18 cellular contexts compared by ENCODE assay signal in genomic region chr10:110876788-110877187, GRCh38. TPM values are rescaled to one million over a fixed set of nuclear protein-coding genes. Genes with fewer than 3 reads are reported as not detected.
DNase-seq lines count a peak whose midpoint lies in the region; ATAC-seq, FAIRE-seq and TF ChIP-seq lines count a peak whose summit lies in the region.
"Had no signal": no experiment of that assay in that cellular context is flagged by ENCODE, and none has a peak within 500 bp of the region (broad histone marks: within the 10 kb centered on the region; RNA-seq: fewer than 3 reads in every experiment).

No MANE protein-coding gene starts in this region.

- H3K4me3 Mint-ChIP-seq in CD4-positive, alpha-beta memory T cell: peak overlapping the region in 4 of 8 donors; percentile 17 to 63 (median 34)
- H3K4me3 Mint-ChIP-seq in T-cell: peak overlapping the region in 1 of 3 donors; percentile 34
- H3K4me3 Mint-ChIP-seq: HFFc6 had no signal

- H3K27ac Mint-ChIP-seq in CD4-positive, alpha-beta memory T cell: peak overlapping the region in 4 of 7 donors; percentile 45 to 76 (median 70)
- peak overlapping the region; percentile 23 to 40 for H3K27ac Mint-ChIP-seq in T-cell
- H3K27ac Mint-ChIP-seq: HFFc6 had no signal

- no peak overlapping the region for H3K4me3 ChIP-seq in CD4-positive, alpha-beta memory T cell (ENCODE audit: low read length in 2 of 2)
- H3K4me3 ChIP-seq in small intestine (ENCODE audit: low read depth in 1 of 2, low read length in 2 of 2): no peak overlapping the region
- H3K4me3 ChIP-seq: MG63 had no signal

- no peaks in the 10 kb centered on the region for H3K27me3 Mint-ChIP-seq in CD4-positive, alpha-beta memory T cell
- no peaks in the 10 kb centered on the region for H3K27me3 Mint-ChIP-seq in T-cell

- intact Hi-C loops in CD4-positive, alpha-beta memory T cell (cut with micrococcal nuclease): no loop called here

- H3K4me1 ChIP-seq in CD4-positive, alpha-beta memory T cell (ENCODE audit: insufficient read depth, low read length): peaks cover 79% of the 10 kb centered on the region
- peaks cover 2 to 7% of the 10 kb centered on the region in 2 donors for H3K4me1 ChIP-seq in small intestine (ENCODE audit: control insufficient read depth in 2 of 2, insufficient read depth in 1 of 2, low read depth in 1 of 2, low read length in 1 of 2)
- H3K4me1 ChIP-seq: BE2C had no signal

- DNase-seq in CD4-positive, alpha-beta memory T cell: no peak
- DNase-seq in T-cell: no peak
- no peak for DNase-seq in small intestine
- no peak for DNase-seq in activated T-cell treated with anti-CD3 and anti-CD28 coated beads for 4 hours
- no peak for DNase-seq in HuH-7.5 (ENCODE audit: low spot score)
- DNase-seq in omental fat pad (ENCODE audit: low spot score): no peak
- DNase-seq: BE2C, DMS 273 treated with DMSO at 0.1 percent for 48 hours, EL, HFFc6, MG63, NCI-H1105, NCI-H1694 treated with DMSO at 0.1 percent for 48 hours, NCI-H2171, NCI-H446, SHP77 treated with DMSO at 0.1 percent for 48 hours had no signal

- H3K36me3 ChIP-seq in CD4-positive, alpha-beta memory T cell (ENCODE audit: insufficient read depth, low read length): peaks cover 16% of the 10 kb centered on the region
- peaks cover 3 to 4% of the 10 kb centered on the region in 2 donors for H3K36me3 ChIP-seq in small intestine (ENCODE audit: control insufficient read depth in 2 of 2, insufficient read depth in 2 of 2, low read length in 2 of 2)
- H3K36me3 ChIP-seq: BE2C had no signal

- no peaks in the 10 kb centered on the region for H3K9me3 ChIP-seq in CD4-positive, alpha-beta memory T cell (ENCODE audit: control insufficient read depth in 1 of 2, low read length in 2 of 2)
- no peaks in the 10 kb centered on the region for H3K9me3 ChIP-seq in small intestine (ENCODE audit: control insufficient read depth, low read depth)
- H3K9me3 ChIP-seq: BE2C, MG63 had no signal

- ATAC-seq in T-cell (replicated peaks in 1 of 4) (no peak), omental fat pad (ENCODE audit: low FRiP score) (no peak)

- TF ChIP-seq CTCF in omental fat pad (IDR thresholded peaks at IDR 0.05): no peak

- peaks cover 43 to 82% (median 60%) of the 10 kb centered on the region in 4 donors for H3K4me1 Mint-ChIP-seq in CD4-positive, alpha-beta memory T cell
- H3K4me1 Mint-ChIP-seq in T-cell: peaks cover 66 to 72% (median 67%) of the 10 kb centered on the region in 3 donors

- whole genome bisulfite sequencing in small intestine, 3 donors: 87 to 90% (median 87%) methylated on average over 1 of the region's 1 CpG

- no peaks in the 10 kb centered on the region for H3K27me3 ChIP-seq in CD4-positive, alpha-beta memory T cell (ENCODE audit: insufficient read depth, low read length)
- no peaks in the 10 kb centered on the region for H3K27me3 ChIP-seq in small intestine (ENCODE audit: control insufficient read depth in 2 of 2, insufficient read depth in 2 of 2, low read length in 2 of 2)
- H3K27me3 ChIP-seq: BE2C, MG63 had no signal

- FAIRE-seq in endometrium (lab: Jason Lieb, UNC): peak; percentile 21
- FAIRE-seq in small intestine (lab: Jason Lieb, UNC): peak; percentile 61
- FAIRE-seq: GM19239 had no signal

- peaks cover 0 to under 1% (median 0%) of the 10 kb centered on the region in 8 donors for H3K9me3 Mint-ChIP-seq in CD4-positive, alpha-beta memory T cell
- H3K9me3 Mint-ChIP-seq in T-cell: no peaks in the 10 kb centered on the region
- H3K9me3 Mint-ChIP-seq: HFFc6 had no signal

- H3K27ac ChIP-seq in CD4-positive, alpha-beta memory T cell (ENCODE audit: low read depth, low read length): no peak overlapping the region
- H3K27ac ChIP-seq in small intestine (ENCODE audit: low read depth in 1 of 2, low read length in 1 of 2): no peak overlapping the region

- CTCF ChIA-PET in CD4-positive, alpha-beta memory T cell (lab: Charles Lee; ENCODE audit: partially characterized antibody): interaction anchor here (0.8 to 6.2 kb wide), 9 partner anchors 10 to 131 kb away, joined by 3 to 31 read pairs (median 6); no protein-coding TSS in a partner anchor
- CTCF ChIA-PET in T-cell (lab: Charles Lee): interaction anchor here (0.6 to 2.0 kb wide), 9 partner anchors 9 to 74 kb away, joined by 3 to 12 read pairs (median 4); no protein-coding TSS in a partner anchor

- H3K36me3 Mint-ChIP-seq in CD4-positive, alpha-beta memory T cell: peaks cover 25 to 62% of the 10 kb centered on the region in 2 donors
- peaks cover 44% of the 10 kb centered on the region for H3K36me3 Mint-ChIP-seq in T-cell

- POLR2A ChIA-PET in CD4-positive, alpha-beta memory T cell (lab: Charles Lee; ENCODE audit: partially characterized antibody): interaction anchor here (0.9 to 5.9 kb wide), 13 partner anchors 9 to 306 kb away, joined by 3 to 69 read pairs (median 6); partner anchors contain the start of genes BBIP1 and SHOC2
- POLR2A ChIA-PET in T-cell (lab: Charles Lee): interaction anchor here (0.6 to 4.4 kb wide), 14 partner anchors 9 to 100 kb away, joined by 3 to 36 read pairs (median 5); no protein-coding TSS in a partner anchor

RNA-seq across cellular contexts. Expression of gene PDCD4, which starts 5.1 kb away (rescaled TPM):
- total RNA-seq in CD4-positive, alpha-beta memory T cell: 100 to 1,000 TPM; 358 to 376 TPM
- polyA plus RNA-seq in CD4-positive, alpha-beta memory T cell: 100 to 1,000 TPM; 329 to 494 TPM
- total RNA-seq in T-cell (100 to 1,000 TPM; 239 to 335 (median 309) TPM), omental fat pad (100 to 1,000 TPM in 2 of 4 donors, 10 to 100 TPM in 2; 69.7 to 127 (median 102) TPM)
- polyA plus RNA-seq in small intestine: 100 to 1,000 TPM; 111 to 309 (median 124) TPM

RNA-seq across cellular contexts. Expression of gene BBIP1, which starts 42.2 kb away (rescaled TPM):
- total RNA-seq in CD4-positive, alpha-beta memory T cell: 10 to 100 TPM; 42.9 to 46.8 TPM
- 10 to 100 TPM; 24.4 to 28.5 TPM for polyA plus RNA-seq in CD4-positive, alpha-beta memory T cell
- total RNA-seq in T-cell (10 to 100 TPM; 28.6 to 36.6 (median 32.0) TPM), omental fat pad (10 to 100 TPM; 19.6 to 32.2 (median 21.9) TPM)
- polyA plus RNA-seq in small intestine: 10 to 100 TPM; 10.7 to 19.0 (median 15.9) TPM

RNA-seq across cellular contexts. Expression of gene SHOC2, which starts 42.6 kb away (rescaled TPM):
- 10 to 100 TPM; 67.9 to 69.4 TPM for total RNA-seq in CD4-positive, alpha-beta memory T cell
- 10 to 100 TPM; 49.8 to 61.3 TPM for polyA plus RNA-seq in CD4-positive, alpha-beta memory T cell
- total RNA-seq in T-cell (10 to 100 TPM; 53.3 to 65.1 (median 54.0) TPM), omental fat pad (10 to 100 TPM; 52.4 to 73.6 (median 67.6) TPM)
- polyA plus RNA-seq in small intestine: 10 to 100 TPM; 17.8 to 27.3 (median 23.2) TPM
